13 cellular contexts compared by ENCODE assay signal in the genomic region with DNA sequence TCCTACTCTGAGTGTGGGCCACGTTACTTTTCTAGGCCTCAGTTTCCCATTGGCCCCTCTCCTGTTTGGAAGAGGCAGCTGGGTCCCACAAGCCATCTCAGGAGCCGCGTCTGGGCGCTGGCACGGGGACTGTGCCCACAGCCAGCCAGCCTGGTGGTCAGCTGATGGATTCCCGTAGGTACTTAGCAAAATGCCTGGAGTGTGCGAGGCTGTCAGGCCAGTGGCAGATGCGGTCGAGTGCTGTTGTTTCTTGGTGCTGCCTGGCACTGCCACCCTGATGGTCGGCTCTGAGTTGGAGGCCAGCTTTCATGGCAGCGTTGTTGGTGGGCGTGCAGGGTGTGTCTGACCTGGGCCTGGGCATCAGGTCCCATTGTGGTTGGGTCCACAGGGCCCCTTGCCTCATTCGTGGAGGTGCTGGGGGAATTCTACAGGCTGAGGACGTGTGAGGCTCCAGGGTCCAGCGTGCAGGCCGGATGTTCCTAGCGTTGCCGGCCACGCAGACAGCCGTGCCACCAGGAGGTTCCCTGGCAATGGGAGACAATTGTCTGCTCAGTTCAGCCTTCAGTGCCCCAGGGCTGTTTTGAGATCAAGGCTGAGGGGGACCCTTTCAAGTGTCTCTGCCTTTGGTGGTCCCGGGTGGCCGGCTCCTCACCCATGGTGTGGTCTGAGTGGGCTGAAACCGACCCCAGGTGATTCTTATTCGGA. TPM values are rescaled to one million over a fixed set of nuclear protein-coding genes. Genes with fewer than 3 reads are reported as not detected.
DNase-seq lines count a peak whose midpoint lies in the region; ATAC-seq, FAIRE-seq and TF ChIP-seq lines count a peak whose summit lies in the region.
"Had no signal": no experiment of that assay in that cellular context is flagged by ENCODE, and none has a peak within 500 bp of the region (broad histone marks: within the 10 kb centered on the region; RNA-seq: fewer than 3 reads in every experiment).

No MANE protein-coding gene starts in this region.

- H2AFZ ChIP-seq in GM23248: no peak overlapping the region

- ATAC-seq in WTC11: no peak
- ATAC-seq: GM12878 had no signal

- H3K9me3 ChIP-seq in GM23248 (ENCODE audit: low read depth): no peaks in the 10 kb centered on the region
- H3K9me3 ChIP-seq in iPS-18a (ENCODE audit: control insufficient read depth, low read depth, low read length): no peaks in the 10 kb centered on the region
- no peaks in the 10 kb centered on the region for H3K9me3 ChIP-seq in prostate gland
- H3K9me3 ChIP-seq in Caco-2: no peaks in the 10 kb centered on the region

- H4K20me1 ChIP-seq in GM23248 (ENCODE audit: insufficient read depth): peaks cover 27% of the 10 kb centered on the region

- peaks cover 41% of the 10 kb centered on the region for H3K4me1 ChIP-seq in GM23248 (ENCODE audit: insufficient read depth)
- H3K4me1 ChIP-seq in iPS-18a (ENCODE audit: control insufficient read depth, low read depth, low read length): peaks cover 50% of the 10 kb centered on the region
- H3K4me1 ChIP-seq in prostate gland (replicated peaks): peaks cover 57% of the 10 kb centered on the region
- H3K4me1 ChIP-seq in Caco-2: peaks cover 22% of the 10 kb centered on the region

- H3K9me2 ChIP-seq in GM23248 (ENCODE audit: insufficient read depth): no peaks in the 10 kb centered on the region

- no peaks in the 10 kb centered on the region for H3K9me3 Mint-ChIP-seq in WTC11
- H3K9me3 Mint-ChIP-seq in Caco-2 (ENCODE audit: unreplicated experiment): no peaks in the 10 kb centered on the region

- BruUV-seq in Caco-2 (replicated peaks; lab: Mats Ljungman, UMichigan): no TSS peak

- DNase-seq in GM23248 (no peak), WTC11 (ENCODE audit: low spot score) (no peak), prostate gland (ENCODE audit: low spot score) (no peak), GM12891 (ENCODE audit: insufficient read length, low spot score) (no peak), RKO (ENCODE audit: low spot score) (no peak), SKM-1 (lab: John Stamatoyannopoulos, UW; ENCODE audit: unreplicated experiment) (no peak), Caco-2 (no peak)
- DNase-seq: activated CD4-positive, alpha-beta T cell treated with anti-CD3 and anti-CD28 coated beads, Interleukin-2, amount 50 U/mL, for 1 hour; DMS 273 treated with DMSO at 0.1 percent for 48 hours; KG1 had no signal

- peaks cover 14% of the 10 kb centered on the region for H3K36me3 Mint-ChIP-seq in WTC11
- peaks cover 22% of the 10 kb centered on the region for H3K36me3 Mint-ChIP-seq in Caco-2 (ENCODE audit: insufficient read depth, unreplicated experiment)

- H3K4me1 Mint-ChIP-seq in WTC11 (peaks cover 66% of the 10 kb centered on the region), Caco-2 (ENCODE audit: low read depth, unreplicated experiment) (no peaks in the 10 kb centered on the region)

- no peaks in the 10 kb centered on the region; the same call in 1 of the 2 replicates for H3K36me3 ChIP-seq in GM23248 (ENCODE audit: low read depth)
- H3K36me3 ChIP-seq in iPS-18a (ENCODE audit: control insufficient read depth, low read depth, low read length): no peaks in the 10 kb centered on the region
- H3K36me3 ChIP-seq in prostate gland: no peaks in the 10 kb centered on the region
- 0 out of 2 replicates have a peak, but pooled peaks cover 2% of the 10 kb centered on the region for H3K36me3 ChIP-seq in Caco-2 (ENCODE audit: control insufficient read depth, insufficient read depth, low read length)

- H3K79me2 ChIP-seq in GM23248 (ENCODE audit: insufficient read depth): peaks cover 100% of the 10 kb centered on the region

- H3K4me3 ChIP-seq in GM23248 (no peak overlapping the region), iPS-18a (ENCODE audit: low read length) (peak overlapping the region; percentile 45), prostate gland (no peak overlapping the region), Caco-2 (ENCODE audit: low read depth, low read length) (no peak overlapping the region)
- H3K4me3 ChIP-seq: GM12878, smooth muscle cell had no signal

- POLR2A ChIA-PET in WTC11 (lab: Charles Lee): interaction anchor here (0.7 to 1.5 kb wide), 8 partner anchors 12 to 164 kb away, joined by 3 to 7 read pairs (median 3); partner anchors contain the start of gene FAAP20
- POLR2A ChIA-PET in Caco-2 (lab: Charles Lee): no interaction called here

- H3K27me3 Mint-ChIP-seq in WTC11 (ENCODE audit: low read depth) (no peaks in the 10 kb centered on the region), Caco-2 (ENCODE audit: insufficient read depth, unreplicated experiment) (no peaks in the 10 kb centered on the region)

- H3K27me3 ChIP-seq in GM23248 (replicated peaks; ENCODE audit: insufficient read depth) (no peaks in the 10 kb centered on the region), iPS-18a (ENCODE audit: control insufficient read depth, insufficient read depth, low read length) (no peaks in the 10 kb centered on the region), prostate gland (replicated peaks; ENCODE audit: insufficient read depth) (no peaks in the 10 kb centered on the region), Caco-2 (replicated peaks; ENCODE audit: control insufficient read depth, insufficient read depth, low read length) (no peaks in the 10 kb centered on the region)

- H3K27ac ChIP-seq in GM23248: 0 out of 2 replicates have a peak overlapping the region, but pooled peaks have one; percentile 83
- H3K27ac ChIP-seq in iPS-18a (ENCODE audit: low read length): peak overlapping the region; percentile 73
- H3K27ac ChIP-seq in prostate gland: peak overlapping the region; percentile 82 to 95

- TF ChIP-seq POLR2A in prostate gland (IDR thresholded peaks at IDR 0.05): no peak
- no peak for TF ChIP-seq POLR2A in GM12891 (IDR thresholded peaks at IDR 0.05; ENCODE audit: low read depth, low read length)

- no peak for TF ChIP-seq CTCF in WTC11 (IDR thresholded peaks at IDR 0.05)
- no peak for TF ChIP-seq CTCF in prostate gland (IDR thresholded peaks at IDR 0.05)
- TF ChIP-seq CTCF in Caco-2 (IDR thresholded peaks at IDR 0.05; ENCODE audit: insufficient read depth in 1 of 2, low read depth in 1 of 2, low read length in 1 of 2, severe bottlenecking in 1 of 2, unreplicated experiment in 1 of 2): no peak

- H3K9ac ChIP-seq in GM23248: no peak overlapping the region
- peak overlapping the region; percentile 67 for H3K9ac ChIP-seq in iPS-18a (ENCODE audit: low read length)

- H3K4me2 ChIP-seq in GM23248 (ENCODE audit: unreplicated experiment): no peak overlapping the region
- H3K4me2 ChIP-seq: smooth muscle cell had no signal

- whole genome bisulfite sequencing in GM23248 (ENCODE audit: low coverage in 1 of 2, low lambda C conversion rate in 2 of 2, missing lambda C conversion rate in 2 of 2), 2 experiments: 75 to 78% methylated on average over 24 of the region's 24 CpGs
- 77% methylated on average over 22 of the region's 24 CpGs for WGBS in prostate gland

- in situ Hi-C loops in GM23248 (cut with MboI): no loop called here

- H3K4me3 Mint-ChIP-seq in WTC11 (peak overlapping the region; percentile 55), Caco-2 (ENCODE audit: unreplicated experiment) (no peak overlapping the region)

- H3K27ac Mint-ChIP-seq in WTC11 (peak overlapping the region; percentile 85), Caco-2 (ENCODE audit: unreplicated experiment) (no peak overlapping the region)

- H3F3A ChIP-seq in GM23248 (ENCODE audit: insufficient read depth): peaks cover 26% of the 10 kb centered on the region

- CTCF ChIA-PET in WTC11 (lab: Charles Lee) (interaction anchor here (0.6 to 1.6 kb wide), 12 partner anchors 12 to 133 kb away, joined by 3 to 13 read pairs (median 4); partner anchors contain the start of gene FAAP20), Caco-2 (lab: Charles Lee) (no interaction called here)

- intact Hi-C loops in prostate gland (cut with DNase I): no loop called here
- intact Hi-C loops in Caco-2 (cut with micrococcal nuclease; ENCODE audit: unreplicated experiment): no loop called here

- no peak for FAIRE-seq in GM12891 (lab: Jason Lieb, UNC)

TF ChIP-seq in WTC11, 78 proteins besides CTCF, POLR2A, EP300 and RAD21:
- TF ChIP-seq TP53 (CRISPR knock-in tag; IDR thresholded peaks at IDR 0.05) (no peak), FOXP1 (CRISPR knock-in tag; IDR thresholded peaks at IDR 0.05; ENCODE audit: borderline replicate concordance) (0 out of 2 replicates have a peak, but pooled peaks have one; percentile 57)

TF ChIP-seq in GM12891, 5 proteins besides CTCF, POLR2A, EP300 and RAD21:
- TF ChIP-seq POLR2AphosphoS5 (IDR thresholded peaks at IDR 0.05; ENCODE audit: low read depth, low read length): no peak
- TF ChIP-seq SPI1 (IDR thresholded peaks at IDR 0.05; ENCODE audit: low read depth, low read length): no peak
- no peak for TF ChIP-seq TAF1 (IDR thresholded peaks at IDR 0.05; ENCODE audit: low read depth, low read length)
- no peak for TF ChIP-seq POU2F2 (IDR thresholded peaks at IDR 0.05; ENCODE audit: low read depth, low read length)
- no peak for TF ChIP-seq PAX5 (IDR thresholded peaks at IDR 0.05; ENCODE audit: insufficient read depth, low read length, severe bottlenecking)
TF ChIP-seq in GM12891: peak in this region for 0.

RNA-seq across cellular contexts. Expression of gene SKI, which starts 20.9 kb away (rescaled TPM):
- total RNA-seq in GM23248 (2014; rRNA removed; shearing (Covaris generic)): 23.1 and 26.8 TPM in 2 replicates
- 3.8 and 4.0 TPM in 2 replicates for polyA plus RNA-seq in GM23248 (2016; fragmentation: Nextera tagmentation; extraction: Ambion mirVana)
- 75.5 to 88.6 TPM (median 75.6 TPM) in 3 replicates for total RNA-seq in WTC11 (2021)
- total RNA-seq in prostate gland: 100 to 1,000 TPM in 1 of 2 donors, 10 to 100 TPM in 1; 46.2 to 114 TPM
- 3.2 TPM for polyA plus RNA-seq in GM12891 (2012; ENCODE audit: low read depth, missing spikeins)
- total RNA-seq in Caco-2 (2022): 38.2 and 39.8 TPM in 2 replicates

RNA-seq across cellular contexts. Expression of gene FAAP20, which starts 54.4 kb away (rescaled TPM):
- 33.4 and 34.5 TPM in 2 replicates for total RNA-seq in GM23248 (2014; rRNA removed; shearing (Covaris generic))
- 122 and 127 TPM in 2 replicates for polyA plus RNA-seq in GM23248 (2016; fragmentation: Nextera tagmentation; extraction: Ambion mirVana)
- total RNA-seq in WTC11 (2021) (133 to 151 TPM (median 150 TPM) in 3 replicates), prostate gland (10 to 100 TPM; 55.9 to 70.4 TPM), Caco-2 (2022) (62.5 and 72.4 TPM in 2 replicates)
- polyA plus RNA-seq in GM12891 (2012; ENCODE audit: low read depth, missing spikeins): 47.2 TPM
